Comparison of ENCODE assay signal across 8 cellular contexts in genomic region chr22:30309981-30310672, GRCh38. TPM values are rescaled to one million over a fixed set of nuclear protein-coding genes. Genes with fewer than 3 reads are reported as not detected.
DNase-seq lines count a peak whose midpoint lies in the region; ATAC-seq lines count a peak whose summit lies in the region.

No MANE protein-coding gene starts in this region.

- H3K27ac ChIP-seq in layer of hippocampus (ENCODE audit: low read depth, low read length) (peak overlapping the region; percentile 27), urinary bladder (ENCODE audit: low read depth) (peak overlapping the region; percentile 68)

- H3K36me3 ChIP-seq in urinary bladder (ENCODE audit: insufficient read depth): no peaks in the 10 kb centered on the region

- peak overlapping the region; percentile 56 for H3K4me3 Mint-ChIP-seq in activated CD8-positive, alpha-beta T cell treated with anti-CD3 and anti-CD28 coated beads, Interleukin-2, amount 10 ng/mL, durations not matched to agents 7 days and 5 days

- peak overlapping the region; percentile 79 for H3K27ac Mint-ChIP-seq in activated CD8-positive, alpha-beta T cell treated with anti-CD3 and anti-CD28 coated beads, Interleukin-2, amount 10 ng/mL, durations not matched to agents 7 days and 5 days

- POLR2A ChIA-PET in activated CD8-positive, alpha-beta T cell treated with anti-CD3 and anti-CD28 coated beads, Interleukin-2, amount 10 ng/mL, durations not matched to agents 7 days and 5 days (lab: Charles Lee): interaction anchor here (0.5 to 1.7 kb wide), 4 partner anchors 18 to 217 kb away, joined by 3 to 8 read pairs (median 3); partner anchors contain the start of genes CASTOR1 and TBC1D10A

- H3K4me3 ChIP-seq in urinary bladder (ENCODE audit: low read depth, low read length): no peak overlapping the region

- H3K36me3 Mint-ChIP-seq in activated CD8-positive, alpha-beta T cell treated with anti-CD3 and anti-CD28 coated beads, Interleukin-2, amount 10 ng/mL, durations not matched to agents 7 days and 5 days (ENCODE audit: low read depth): peaks cover 48% of the 10 kb centered on the region

- no peaks in the 10 kb centered on the region for H3K4me1 ChIP-seq in urinary bladder (ENCODE audit: insufficient read depth)

- DNase-seq in DMS153 treated with DMSO at 0.1 percent for 48 hours (lab: John Stamatoyannopoulos, UW; ENCODE audit: unreplicated experiment) (peak; percentile 7), amniotic stem cell (lab: John Stamatoyannopoulos, UW) (no peak)
- peak; percentile 70 for DNase-seq in activated CD8-positive, alpha-beta T cell treated with anti-CD3 and anti-CD28 coated beads, Interleukin-2, amount 10 ng/mL, durations not matched to agents 7 days and 5 days
- DNase-seq in effector CD4-positive, alpha-beta T cell: no peak

- no peaks in the 10 kb centered on the region for H3K27me3 Mint-ChIP-seq in activated CD8-positive, alpha-beta T cell treated with anti-CD3 and anti-CD28 coated beads, Interleukin-2, amount 10 ng/mL, durations not matched to agents 7 days and 5 days (ENCODE audit: low read depth)

- 44% methylated on average over 6 of the region's 6 CpGs for WGBS in urinary bladder

- CTCF ChIA-PET in activated CD8-positive, alpha-beta T cell treated with anti-CD3 and anti-CD28 coated beads, Interleukin-2, amount 10 ng/mL, durations not matched to agents 7 days and 5 days (lab: Charles Lee): interaction anchor here (0.7 to 16.1 kb wide), 10 partner anchors 9 to 189 kb away, joined by 3 to 184 read pairs (median 4); partner anchors contain the start of genes CASTOR1, CCDC157, RNF215 and SF3A1

- H3K27me3 ChIP-seq in layer of hippocampus (ENCODE audit: control insufficient read depth, insufficient read depth, low read length): no peaks in the 10 kb centered on the region

- H3K4me1 Mint-ChIP-seq in activated CD8-positive, alpha-beta T cell treated with anti-CD3 and anti-CD28 coated beads, Interleukin-2, amount 10 ng/mL, durations not matched to agents 7 days and 5 days (ENCODE audit: low read depth): peaks cover 97% of the 10 kb centered on the region

- ATAC-seq in HG02642 (IDR thresholded peaks at IDR 0.05; ENCODE audit: poor library complexity, unreplicated experiment): peak; percentile 33
- peak; percentile 51 for ATAC-seq in activated CD8-positive, alpha-beta T cell treated with anti-CD3 and anti-CD28 coated beads, Interleukin-2, amount 10 ng/mL, durations not matched to agents 7 days and 5 days
- no peak for ATAC-seq in GM21360 (IDR thresholded peaks at IDR 0.05; ENCODE audit: unreplicated experiment)

- H3K9me3 Mint-ChIP-seq in activated CD8-positive, alpha-beta T cell treated with anti-CD3 and anti-CD28 coated beads, Interleukin-2, amount 10 ng/mL, durations not matched to agents 7 days and 5 days (ENCODE audit: insufficient read depth): no peaks in the 10 kb centered on the region

RNA-seq across cellular contexts. Expression of gene TBC1D10A, which starts 16.6 kb away (rescaled TPM):
- 10 to 100 TPM; 47.6 to 49.2 TPM for total RNA-seq in activated CD8-positive, alpha-beta T cell treated with anti-CD3 and anti-CD28 coated beads, Interleukin-2, amount 10 ng/mL, durations not matched to agents 7 days and 5 days
- 8.4 TPM for total RNA-seq in urinary bladder
- 31.7 TPM for polyA plus RNA-seq in urinary bladder

RNA-seq across cellular contexts. Expression of gene CASTOR1, which starts 20.8 kb away (rescaled TPM):
- 10 to 100 TPM; 24.5 to 25.4 TPM for total RNA-seq in activated CD8-positive, alpha-beta T cell treated with anti-CD3 and anti-CD28 coated beads, Interleukin-2, amount 10 ng/mL, durations not matched to agents 7 days and 5 days
- 7.5 TPM for total RNA-seq in urinary bladder
- polyA plus RNA-seq in urinary bladder: 21.7 TPM

RNA-seq across cellular contexts. Expression of gene OSM, which starts 43.5 kb away (rescaled TPM):
- total RNA-seq in activated CD8-positive, alpha-beta T cell treated with anti-CD3 and anti-CD28 coated beads, Interleukin-2, amount 10 ng/mL, durations not matched to agents 7 days and 5 days: 100 to 1,000 TPM; 135 to 140 TPM
- 0.32 TPM for total RNA-seq in urinary bladder
- 1.3 TPM for polyA plus RNA-seq in urinary bladder

RNA-seq across cellular contexts. Expression of gene SF3A1, which starts 46.6 kb away (rescaled TPM):
- 100 to 1,000 TPM; 211 to 246 TPM for total RNA-seq in activated CD8-positive, alpha-beta T cell treated with anti-CD3 and anti-CD28 coated beads, Interleukin-2, amount 10 ng/mL, durations not matched to agents 7 days and 5 days
- total RNA-seq in urinary bladder: 27.5 TPM
- 53.6 TPM for polyA plus RNA-seq in urinary bladder

RNA-seq across cellular contexts. Expression of gene CCDC157, which starts 46.7 kb away (rescaled TPM):
- 1 to 10 TPM; 4.3 to 5.0 TPM for total RNA-seq in activated CD8-positive, alpha-beta T cell treated with anti-CD3 and anti-CD28 coated beads, Interleukin-2, amount 10 ng/mL, durations not matched to agents 7 days and 5 days
- total RNA-seq in urinary bladder: 2.1 TPM
- 2.0 TPM for polyA plus RNA-seq in urinary bladder

Comparison
In these comparisons a context has a peak if more than half of its experiments do, and no peak if none do; other contexts are left out.
1. DNase-seq: peak in DMS153 treated with DMSO at 0.1 percent for 48 hours (single experiment) and activated CD8-positive, alpha-beta T cell treated with anti-CD3 and anti-CD28 coated beads, Interleukin-2, amount 10 ng/mL, durations not matched to agents 7 days and 5 days (single experiment); none in effector CD4-positive, alpha-beta T cell (single experiment) and amniotic stem cell (single experiment).
2. RNA of gene OSM, which starts 43.5 kb away (total RNA-seq): 135 to 140 TPM in activated CD8-positive, alpha-beta T cell treated with anti-CD3 and anti-CD28 coated beads, Interleukin-2, amount 10 ng/mL, durations not matched to agents 7 days and 5 days; 0.32 TPM in urinary bladder (single experiment); every median in the first group is over 100 times any median in the second.